1 cellular context compared by ENCODE assay signal in genomic region chr12:2877047-2877958, GRCh38.
TF ChIP-seq lines count a peak whose summit lies in the region.

FOXM1 (minus strand) TSS chr12:2877174; CDS start chr12:2874478, 2,696 bp downstream.
A gene with protein sequence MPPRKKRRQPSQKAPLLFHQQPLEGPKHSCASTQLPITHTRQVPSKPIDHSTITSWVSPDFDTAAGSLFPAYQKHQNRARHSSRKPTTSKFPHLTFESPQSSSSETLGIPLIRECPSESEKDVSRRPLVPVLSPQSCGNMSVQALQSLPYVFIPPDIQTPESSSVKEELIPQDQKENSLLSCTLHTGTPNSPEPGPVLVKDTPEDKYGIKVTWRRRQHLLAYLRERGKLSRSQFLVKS (plus strand): TSS chr12:2877223. CDS start chr12:2885367, 8,144 bp downstream.

TF ChIP-seq in HEK293, 187 proteins besides CTCF, POLR2A, EP300 and RAD21 (continued from another document and continues in another):
- TF ChIP-seq ATF2 (tag by site-specific recombination; IDR thresholded peaks at IDR 0.05; ENCODE audit: low read depth) = no peak
- no peak for TF ChIP-seq ZNF2 (tag by site-specific recombination; IDR thresholded peaks at IDR 0.05)
- TF ChIP-seq ZSCAN18 (tag by site-specific recombination; IDR thresholded peaks at IDR 0.05) = no peak
- no peak for TF ChIP-seq HOXD13 (CRISPR knock-in tag; IDR thresholded peaks at IDR 0.05; ENCODE audit: borderline replicate concordance)
- TF ChIP-seq ZNF600 (tag by site-specific recombination; IDR thresholded peaks at IDR 0.05) = peak; percentile 93
- no peak for TF ChIP-seq ZNF837 (tag by site-specific recombination; IDR thresholded peaks at IDR 0.05)
- no peak; the same call in none of the 2 replicates for TF ChIP-seq FEZF1 (tag by site-specific recombination; IDR thresholded peaks at IDR 0.05)
- TF ChIP-seq PRDM4 (tag by site-specific recombination; IDR thresholded peaks at IDR 0.05) = no peak
- peak; percentile 100 for TF ChIP-seq ZNF664 (tag by site-specific recombination; IDR thresholded peaks at IDR 0.05)
- TF ChIP-seq ZNF148 (tag by site-specific recombination; IDR thresholded peaks at IDR 0.05; ENCODE audit: borderline replicate concordance) = no peak; the same call in 1 of the 2 replicates
- no peak for TF ChIP-seq ZNF626 (tag by site-specific recombination; IDR thresholded peaks at IDR 0.05)
- TF ChIP-seq, protein P1, sequence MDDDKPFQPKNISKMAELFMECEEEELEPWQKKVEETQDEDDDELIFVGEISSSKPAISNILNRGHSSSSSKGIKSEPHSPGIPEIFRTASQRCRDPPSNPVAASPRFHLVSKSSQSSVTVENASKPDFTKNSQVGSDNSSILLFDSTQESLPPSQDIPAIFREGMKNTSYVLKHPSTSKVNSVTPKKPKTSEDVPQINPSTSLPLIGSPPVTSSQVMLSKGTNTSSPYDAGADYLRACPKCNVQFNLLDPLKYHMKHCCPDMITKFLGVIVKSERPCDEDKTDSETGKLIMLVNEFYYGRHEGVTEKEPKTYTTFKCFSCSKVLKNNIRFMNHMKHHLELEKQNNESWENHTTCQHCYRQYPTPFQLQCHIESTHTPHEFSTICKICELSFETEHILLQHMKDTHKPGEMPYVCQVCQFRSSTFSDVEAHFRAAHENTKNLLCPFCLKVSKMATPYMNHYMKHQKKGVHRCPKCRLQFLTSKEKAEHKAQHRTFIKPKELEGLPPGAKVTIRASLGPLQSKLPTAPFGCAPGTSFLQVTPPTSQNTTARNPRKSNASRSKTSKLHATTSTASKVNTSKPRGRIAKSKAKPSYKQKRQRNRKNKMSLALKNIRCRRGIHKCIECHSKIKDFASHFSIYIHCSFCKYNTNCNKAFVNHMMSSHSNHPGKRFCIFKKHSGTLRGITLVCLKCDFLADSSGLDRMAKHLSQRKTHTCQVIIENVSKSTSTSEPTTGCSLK (tag by site-specific recombination; IDR thresholded peaks at IDR 0.05) = no peak
- no peak for TF ChIP-seq ZNF596 (tag by site-specific recombination; IDR thresholded peaks at IDR 0.05)
- TF ChIP-seq ZNF133 (tag by site-specific recombination; IDR thresholded peaks at IDR 0.05) = no peak
- TF ChIP-seq, protein P2, sequence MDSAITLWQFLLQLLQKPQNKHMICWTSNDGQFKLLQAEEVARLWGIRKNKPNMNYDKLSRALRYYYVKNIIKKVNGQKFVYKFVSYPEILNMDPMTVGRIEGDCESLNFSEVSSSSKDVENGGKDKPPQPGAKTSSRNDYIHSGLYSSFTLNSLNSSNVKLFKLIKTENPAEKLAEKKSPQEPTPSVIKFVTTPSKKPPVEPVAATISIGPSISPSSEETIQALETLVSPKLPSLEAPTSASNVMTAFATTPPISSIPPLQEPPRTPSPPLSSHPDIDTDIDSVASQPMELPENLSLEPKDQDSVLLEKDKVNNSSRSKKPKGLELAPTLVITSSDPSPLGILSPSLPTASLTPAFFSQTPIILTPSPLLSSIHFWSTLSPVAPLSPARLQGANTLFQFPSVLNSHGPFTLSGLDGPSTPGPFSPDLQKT (IDR thresholded peaks at IDR 0.05; ENCODE audit: borderline replicate concordance, low read depth, low read length) = no peak
- TF ChIP-seq ZNF114 (tag by site-specific recombination; IDR thresholded peaks at IDR 0.05) = no peak
- peak; percentile 79 for TF ChIP-seq ZNF324 (tag by site-specific recombination; IDR thresholded peaks at IDR 0.05)
- TF ChIP-seq ZNF548 (tag by site-specific recombination; IDR thresholded peaks at IDR 0.05) = no peak
- TF ChIP-seq SALL2 (tag by site-specific recombination; IDR thresholded peaks at IDR 0.05; ENCODE audit: borderline replicate concordance) = no peak
- TF ChIP-seq ZNF157 (tag by site-specific recombination; IDR thresholded peaks at IDR 0.05) = no peak
- TF ChIP-seq ZNF561 (tag by site-specific recombination; IDR thresholded peaks at IDR 0.05; ENCODE audit: borderline replicate concordance) = no peak
- peak; percentile 72; the same call in 1 of the 2 replicates for TF ChIP-seq ZNF391 (tag by site-specific recombination; IDR thresholded peaks at IDR 0.05; ENCODE audit: borderline replicate concordance, low read depth)
- TF ChIP-seq ZNF23 (tag by site-specific recombination; IDR thresholded peaks at IDR 0.05; ENCODE audit: borderline replicate concordance) = no peak
- 0 out of 2 replicates have a peak, but pooled peaks have one; percentile 58 for TF ChIP-seq BCL11B (tag by site-specific recombination; IDR thresholded peaks at IDR 0.05; ENCODE audit: low read depth)
- peak; percentile 42 for TF ChIP-seq SP3 (tag by site-specific recombination; IDR thresholded peaks at IDR 0.05)
- TF ChIP-seq ZNF37A (tag by site-specific recombination; IDR thresholded peaks at IDR 0.05) = no peak
- TF ChIP-seq ZNF843 (tag by site-specific recombination; IDR thresholded peaks at IDR 0.05) = no peak
- 0 out of 2 replicates have a peak, but pooled peaks have one; percentile 12 for TF ChIP-seq ZNF449 (tag by site-specific recombination; IDR thresholded peaks at IDR 0.05)
- 0 out of 2 replicates have a peak, but pooled peaks have one; percentile 53 for TF ChIP-seq ZNF792 (tag by site-specific recombination; IDR thresholded peaks at IDR 0.05)
- TF ChIP-seq ZBTB1 (tag by site-specific recombination; IDR thresholded peaks at IDR 0.05) = no peak
- TF ChIP-seq RBAK (tag by site-specific recombination; IDR thresholded peaks at IDR 0.05) = no peak
- no peak for TF ChIP-seq ZNF354C (tag by site-specific recombination; IDR thresholded peaks at IDR 0.05; ENCODE audit: borderline replicate concordance, low read depth)
- no peak; the same call in 1 of the 2 replicates for TF ChIP-seq ZNF146 (tag by site-specific recombination; IDR thresholded peaks at IDR 0.05)
- TF ChIP-seq ZNF121 (tag by site-specific recombination; IDR thresholded peaks at IDR 0.05) = 0 out of 2 replicates have a peak, but pooled peaks have one; percentile 32
- TF ChIP-seq ZBTB7A (tag by site-specific recombination; IDR thresholded peaks at IDR 0.05; ENCODE audit: low read depth) = peak; percentile 73; the same call in 1 of the 2 replicates
- TF ChIP-seq ZEB2 (tag by site-specific recombination; IDR thresholded peaks at IDR 0.05) = peak; percentile 76
- TF ChIP-seq TSHZ1 (tag by site-specific recombination; IDR thresholded peaks at IDR 0.05; ENCODE audit: borderline replicate concordance) = peak; percentile 30; the same call in 1 of the 2 replicates
- no peak for TF ChIP-seq ZNF174 (tag by site-specific recombination; IDR thresholded peaks at IDR 0.05)
- TF ChIP-seq OSR2 (tag by site-specific recombination; IDR thresholded peaks at IDR 0.05) = no peak
- no peak for TF ChIP-seq SCRT1 (tag by site-specific recombination; IDR thresholded peaks at IDR 0.05; ENCODE audit: borderline replicate concordance)
- no peak for TF ChIP-seq ZNF221 (tag by site-specific recombination; IDR thresholded peaks at IDR 0.05; ENCODE audit: borderline replicate concordance)
- TF ChIP-seq ZNF776 (tag by site-specific recombination; IDR thresholded peaks at IDR 0.05; ENCODE audit: borderline replicate concordance) = no peak
- 0 out of 2 replicates have a peak, but pooled peaks have one; percentile 23 for TF ChIP-seq KLF7 (tag by site-specific recombination; IDR thresholded peaks at IDR 0.05; ENCODE audit: borderline replicate concordance)
- no peak for TF ChIP-seq ZFP3 (tag by site-specific recombination; IDR thresholded peaks at IDR 0.05; ENCODE audit: low read depth)
- peak; percentile 29; the same call in 1 of the 2 replicates for TF ChIP-seq PBX3 (CRISPR knock-in tag; IDR thresholded peaks at IDR 0.05)
